11 cellular contexts compared by ENCODE assay signal in the genomic region with DNA sequence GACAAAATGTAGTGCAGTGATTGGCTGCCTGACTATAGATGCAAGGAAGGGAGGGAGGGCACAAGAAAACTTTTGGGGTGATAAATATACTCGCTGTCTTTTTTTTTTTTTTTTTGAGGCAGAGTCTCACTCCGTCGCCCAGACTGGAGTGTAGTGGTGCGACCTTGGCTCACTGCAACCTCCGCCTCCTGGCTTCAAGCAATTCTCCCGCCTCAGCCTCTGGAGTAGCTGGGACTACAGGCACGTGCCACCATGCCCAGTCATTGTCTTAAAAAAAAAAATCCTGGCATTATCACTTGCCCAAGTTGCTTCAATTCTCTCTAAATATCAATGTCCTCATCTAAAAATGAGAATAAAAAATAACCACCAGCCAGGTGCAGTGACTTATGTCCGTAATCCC.
"Had no signal": no experiment of that assay in that cellular context is flagged by ENCODE, and none has a peak within 500 bp of the region (broad histone marks: within the 10 kb centered on the region; RNA-seq: fewer than 3 reads in every experiment).

No MANE protein-coding gene starts in this region.

- H3K36me3 ChIP-seq: HAP-1 had no signal

- DNase-seq: GM23248, GOT3, H7, H9, HCEC 1CT, HFFc6 had no signal

- H3K4me3 Mint-ChIP-seq: GM23338, H9, HFFc6 had no signal

- H3K27ac Mint-ChIP-seq: GM23338, H9, HFFc6 had no signal

- FAIRE-seq: H1, H54 had no signal

- H3K9me3 ChIP-seq: HAP-1 had no signal

- H3K4me3 ChIP-seq: GM23248, GM23338, HAP-1 had no signal

- ATAC-seq: GM23338, HCT116 had no signal

- H2AFZ ChIP-seq: GM23248, GM23338 had no signal

- H3K9ac ChIP-seq: GM23248 had no signal

- H3K4me2 ChIP-seq: GM23338 had no signal

- H3K27ac ChIP-seq: GM23248 had no signal

- H3K9me3 Mint-ChIP-seq: GM23338, H9, HFFc6 had no signal
